17 cellular contexts compared by ENCODE assay signal in the genomic region with DNA sequence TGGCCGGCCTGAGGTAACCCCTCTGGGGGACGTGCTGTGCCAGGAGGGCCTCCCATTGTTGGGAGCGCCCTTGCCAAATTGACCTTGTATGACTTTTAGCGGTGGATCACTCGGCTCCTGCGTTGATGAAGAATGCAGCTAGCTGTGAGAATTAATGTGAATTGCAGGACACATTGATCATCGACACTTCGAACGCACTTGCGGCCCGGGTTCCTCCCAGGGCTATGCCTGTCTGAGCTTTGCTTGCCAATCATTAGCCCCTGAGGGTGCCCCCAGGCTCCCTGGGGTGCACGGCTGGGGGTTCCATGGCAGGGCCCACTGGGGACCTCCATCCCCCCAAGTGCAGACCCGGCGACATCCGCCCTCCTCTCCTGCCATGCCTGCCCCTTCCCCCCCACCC.
DNase-seq lines count a peak whose midpoint lies in the region; ATAC-seq, FAIRE-seq and TF ChIP-seq lines count a peak whose summit lies in the region.
"Had no signal": no experiment of that assay in that cellular context is flagged by ENCODE, and none has a peak within 500 bp of the region (broad histone marks: within the 10 kb centered on the region; RNA-seq: fewer than 3 reads in every experiment).

No MANE protein-coding gene starts in this region.

- TF ChIP-seq POLR2A in heart left ventricle (IDR thresholded peaks at IDR 0.05) (no peak), endothelial cell of umbilical vein (IDR thresholded peaks at IDR 0.05; ENCODE audit: low read depth, low read length) (no peak)

- H3K36me3 ChIP-seq in heart left ventricle (no peaks in the 10 kb centered on the region), endothelial cell of umbilical vein (ENCODE audit: control insufficient read depth in 2 of 2, extremely low read depth in 1 of 2, insufficient read depth in 2 of 2, low read length in 2 of 2) (no peaks in the 10 kb centered on the region), MG63 (no peaks in the 10 kb centered on the region)
- H3K36me3 ChIP-seq: BE2C had no signal

- no peaks in the 10 kb centered on the region for H3K9me1 ChIP-seq in endothelial cell of umbilical vein (replicated peaks; ENCODE audit: control insufficient read depth, extremely low read depth, insufficient read depth, low read length)

- DNase-seq in cardiac septum (ENCODE audit: low spot score) (peak; percentile 19), heart left ventricle (no peak), endothelial cell of umbilical vein (ENCODE audit: low read depth, low spot score) (no peak), sciatic nerve (ENCODE audit: low spot score) (peak; percentile 14), GDM1 (lab: John Stamatoyannopoulos, UW) (no peak), MG63 (no peak), anterior cingulate cortex (lab: John Stamatoyannopoulos, UW) (no peak), hepatic stellate cell (ENCODE audit: low spot score) (no peak)
- DNase-seq: BE2C, H9, IMR-90, NCI-H1436, NCI-H1930, NCI-H345, NCI-H524 treated with DMSO at 0.1 percent for 48 hours, PC-3 had no signal

- no peak overlapping the region for H3K4me3 ChIP-seq in heart left ventricle
- H3K4me3 ChIP-seq in endothelial cell of umbilical vein (replicated peaks in 1 of 3; ENCODE audit: insufficient read depth in 1 of 3, low read depth in 1 of 3, low read length in 3 of 3): no peak overlapping the region
- H3K4me3 ChIP-seq in MG63: no peak overlapping the region

- H3K27ac ChIP-seq in heart left ventricle (no peak overlapping the region), endothelial cell of umbilical vein (ENCODE audit: insufficient read depth, low read depth, low read length) (no peak overlapping the region)
- H3K27ac ChIP-seq: HL-60 had no signal

- no peaks in the 10 kb centered on the region for H4K20me1 ChIP-seq in endothelial cell of umbilical vein (replicated peaks; ENCODE audit: control insufficient read depth, extremely low read depth, insufficient read depth, low read length)

- POLR2A ChIA-PET in endothelial cell of umbilical vein (lab: Charles Lee): no interaction called here

- no peaks in the 10 kb centered on the region for H3K27me3 ChIP-seq in heart left ventricle
- H3K27me3 ChIP-seq in endothelial cell of umbilical vein (ENCODE audit: control insufficient read depth in 2 of 2, insufficient read depth in 2 of 2, low read length in 2 of 2): no peaks in the 10 kb centered on the region
- no peaks in the 10 kb centered on the region for H3K27me3 ChIP-seq in MG63
- H3K27me3 ChIP-seq: BE2C had no signal

- CTCF ChIA-PET in endothelial cell of umbilical vein (lab: Charles Lee): no interaction called here

- peak; percentile 100 for FAIRE-seq in endothelial cell of umbilical vein (lab: Jason Lieb, UNC)

- H3K9me3 ChIP-seq in heart left ventricle (no peaks in the 10 kb centered on the region), endothelial cell of umbilical vein (replicated peaks; ENCODE audit: control insufficient read depth, insufficient read depth, low read length) (no peaks in the 10 kb centered on the region), MG63 (no peaks in the 10 kb centered on the region)
- H3K9me3 ChIP-seq: BE2C had no signal

- no peak overlapping the region for H3K4me2 ChIP-seq in endothelial cell of umbilical vein (ENCODE audit: insufficient read depth, low read length)

- ATAC-seq in heart left ventricle: no peak
- no peak for ATAC-seq in sciatic nerve
- ATAC-seq: PC-3 had no signal

- no peaks in the 10 kb centered on the region for H3K79me2 ChIP-seq in endothelial cell of umbilical vein (ENCODE audit: control insufficient read depth, insufficient read depth, low read length)

- 79 to 83% methylated on average over 15 of the region's 15 CpGs; no CpG with 5 or more reads in 2 of the 4 donors for WGBS in heart left ventricle, 4 donors

- no peak for TF ChIP-seq CTCF in heart left ventricle (IDR thresholded peaks at IDR 0.05)
- no peak for TF ChIP-seq CTCF in endothelial cell of umbilical vein (IDR thresholded peaks at IDR 0.05; ENCODE audit: extremely low read depth in 1 of 2, insufficient read depth in 1 of 2, low read depth in 1 of 2, low read length in 2 of 2)

- H3K4me1 ChIP-seq in heart left ventricle (no peaks in the 10 kb centered on the region), endothelial cell of umbilical vein (ENCODE audit: control insufficient read depth, extremely low read depth, insufficient read depth, low read length) (no peaks in the 10 kb centered on the region)
- H3K4me1 ChIP-seq: BE2C had no signal

- H3K9ac ChIP-seq in endothelial cell of umbilical vein (replicated peaks; ENCODE audit: extremely low read depth, insufficient read depth, low read length): no peak overlapping the region

- no peak overlapping the region for H2AFZ ChIP-seq in endothelial cell of umbilical vein (ENCODE audit: low read depth, low read length)

- dilution Hi-C loops in endothelial cell of umbilical vein (cut with MboI; ENCODE audit: extremely low pct_ligation_motif_present, low sequenced_read_pairs): no loop called here

- BruUV-seq in endothelial cell of umbilical vein (replicated peaks; lab: Mats Ljungman, UMichigan): no TSS peak

- intact Hi-C loops in cardiac septum (cut with DNase I): no loop called here
- intact Hi-C loops in heart left ventricle (cut with DNase I): no loop called here
- intact Hi-C loops in endothelial cell of umbilical vein (cut with micrococcal nuclease): no loop called here
- intact Hi-C loops in sciatic nerve (cut with DNase I): no loop called here

TF ChIP-seq in endothelial cell of umbilical vein, 7 proteins besides CTCF, POLR2A, EP300 and RAD21:
- TF ChIP-seq JUN (IDR thresholded peaks at IDR 0.05; ENCODE audit: borderline replicate concordance, insufficient read depth, insufficient read length, low read depth): no peak
- TF ChIP-seq, protein P1, sequence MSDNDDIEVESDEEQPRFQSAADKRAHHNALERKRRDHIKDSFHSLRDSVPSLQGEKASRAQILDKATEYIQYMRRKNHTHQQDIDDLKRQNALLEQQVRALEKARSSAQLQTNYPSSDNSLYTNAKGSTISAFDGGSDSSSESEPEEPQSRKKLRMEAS (IDR thresholded peaks at IDR 0.05; ENCODE audit: insufficient read depth, insufficient read length): no peak
- no peak for TF ChIP-seq EZH2 (IDR thresholded peaks at IDR 0.05; ENCODE audit: borderline replicate concordance, low read depth, low read length, severe bottlenecking)
- TF ChIP-seq MYC (IDR thresholded peaks at IDR 0.05; ENCODE audit: low read depth, low read length): no peak
- TF ChIP-seq FOS (IDR thresholded peaks at IDR 0.05; ENCODE audit: borderline replicate concordance, insufficient read depth, low read length): no peak
- TF ChIP-seq GATA2 (IDR thresholded peaks at IDR 0.05; ENCODE audit: insufficient read depth, insufficient read length, low read depth, low read length): no peak
- TF ChIP-seq POLR2AphosphoS5 (IDR thresholded peaks at IDR 0.05; ENCODE audit: insufficient read depth, low read depth, low read length): no peak

Comparison
In these comparisons a context has a peak if more than half of its experiments do, and no peak if none do; other contexts are left out.
1. DNase-seq: peak in cardiac septum (single experiment) and sciatic nerve (single experiment); none in heart left ventricle (0 of 5), endothelial cell of umbilical vein (single experiment), GDM1 (single experiment), MG63 (single experiment), anterior cingulate cortex (0 of 58) and hepatic stellate cell (single experiment).